ENCODE assay signal across 15 cellular contexts in the genomic region with DNA sequence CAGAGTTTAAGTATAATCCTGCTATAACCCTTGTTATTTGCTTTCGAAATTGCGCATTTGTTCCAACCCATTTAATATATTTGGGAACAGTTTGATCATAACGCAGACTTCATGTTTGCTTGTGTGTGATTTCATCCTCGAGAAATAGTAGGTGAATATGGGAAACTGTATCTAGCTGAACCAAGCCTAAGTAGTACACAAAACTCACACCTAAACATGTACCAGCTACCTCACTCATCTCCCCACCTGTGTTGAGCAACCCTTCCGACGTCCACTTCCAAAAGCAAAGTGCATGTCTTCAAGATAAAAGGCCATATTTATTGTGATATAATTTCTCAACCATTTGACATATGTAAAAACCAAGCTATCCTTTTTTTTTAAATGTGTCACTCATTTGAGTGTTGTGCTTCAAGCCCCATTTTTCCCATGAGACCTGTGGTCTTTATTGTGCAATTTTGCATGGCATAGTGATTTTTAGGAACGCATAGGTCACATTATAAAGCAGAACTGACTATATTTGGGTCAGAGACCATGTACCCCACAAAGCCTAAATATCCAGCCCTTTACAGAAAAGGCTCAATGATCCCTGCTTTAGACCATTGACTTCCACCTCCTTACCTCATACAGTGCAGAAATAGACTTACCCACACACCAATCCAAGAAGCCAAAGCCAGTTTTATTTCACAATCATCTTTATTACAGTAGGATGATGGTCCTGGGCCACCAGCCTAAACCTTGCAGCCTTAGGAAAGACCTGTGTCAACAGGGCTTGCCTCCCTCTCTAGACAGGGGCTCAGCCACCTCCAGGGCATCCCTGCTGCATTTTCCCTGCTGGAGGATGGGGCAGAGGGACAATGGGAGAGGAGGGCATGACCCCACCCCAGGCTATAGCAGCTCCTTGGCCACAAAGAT. TPM values are rescaled to one million over a fixed set of nuclear protein-coding genes. Genes with fewer than 3 reads are reported as not detected.
A peak's percentile ranks its signal among the peaks of the same experiment; 100 is the strongest.
DNase-seq lines count a peak whose midpoint lies in the region; ATAC-seq and TF ChIP-seq lines count a peak whose summit lies in the region.
"Had no signal": no experiment of that assay in that cellular context is flagged by ENCODE, and none has a peak within 500 bp of the region (broad histone marks: within the 10 kb centered on the region; RNA-seq: fewer than 3 reads in every experiment).

No MANE protein-coding gene starts in this region.

- in situ Hi-C loops in KBM-7 (cut with MboI; ENCODE audit: low pct_unique_long_range_greater_than_20kb, low sequenced_read_pairs) = loop anchor here (25.0 kb wide), 1 partner anchor 103 kb away; no protein-coding TSS in a partner anchor

- no peak overlapping the region for H3K4me3 Mint-ChIP-seq in CD8-positive, alpha-beta T cell
- peak overlapping the region; percentile 94 for H3K4me3 Mint-ChIP-seq in activated T-helper 17 cell treated with anti-CD3 and anti-CD28 coated beads, Interleukin-2, amount 50 U/mL, for 72 hours
- H3K4me3 Mint-ChIP-seq in naive thymus-derived CD8-positive, alpha-beta T cell = peak overlapping the region in 5 of 10 donors; percentile 0 to 95 (median 36)

- H3K27me3 Mint-ChIP-seq in CD8-positive, alpha-beta T cell (ENCODE audit: low read depth) = no peaks in the 10 kb centered on the region
- H3K27me3 Mint-ChIP-seq in activated T-helper 17 cell treated with anti-CD3 and anti-CD28 coated beads, Interleukin-2, amount 50 U/mL, for 72 hours = no peaks in the 10 kb centered on the region
- H3K27me3 Mint-ChIP-seq in naive thymus-derived CD8-positive, alpha-beta T cell = no peaks in the 10 kb centered on the region

- CTCF ChIA-PET in CD8-positive, alpha-beta T cell (lab: Charles Lee) = interaction anchor here (1.2 to 10.7 kb wide), 4 partner anchors 7 to 110 kb away, joined by 6 to 184 read pairs (median 20); partner anchors contain the start of genes BYSL, MED20 and TAF8

- H3K4me3 ChIP-seq in CD8-positive, alpha-beta T cell (ENCODE audit: low read depth, low read length) = no peak overlapping the region
- H3K4me3 ChIP-seq: thoracic aorta had no signal

- H3K27me3 ChIP-seq in CD8-positive, alpha-beta T cell (ENCODE audit: insufficient read depth, low read length) = no peaks in the 10 kb centered on the region

- peaks cover 54% of the 10 kb centered on the region for H3K4me1 ChIP-seq in CD8-positive, alpha-beta T cell (ENCODE audit: insufficient read depth, low read length)

- H3K36me3 Mint-ChIP-seq in CD8-positive, alpha-beta T cell = peaks cover 75% of the 10 kb centered on the region
- H3K36me3 Mint-ChIP-seq in activated T-helper 17 cell treated with anti-CD3 and anti-CD28 coated beads, Interleukin-2, amount 50 U/mL, for 72 hours (ENCODE audit: low read depth) = peaks cover 100% of the 10 kb centered on the region
- peaks cover 5 to 70% (median 13%) of the 10 kb centered on the region in 3 donors for H3K36me3 Mint-ChIP-seq in naive thymus-derived CD8-positive, alpha-beta T cell

- POLR2A ChIA-PET in CD8-positive, alpha-beta T cell (lab: Charles Lee) = interaction anchor here (0.6 to 8.6 kb wide), 6 partner anchors 9 to 461 kb away, joined by 3 to 58 read pairs (median 4); partner anchors contain the start of genes TAF8 and TOMM6
- POLR2A ChIA-PET in naive thymus-derived CD8-positive, alpha-beta T cell (lab: Charles Lee) = interaction anchor here (0.5 to 12.5 kb wide), 6 partner anchors 10 to 153 kb away, joined by 3 to 233 read pairs (median 7); partner anchors contain the start of genes BYSL, MED20 and TAF8

- no peaks in the 10 kb centered on the region for H3K9me3 ChIP-seq in CD8-positive, alpha-beta T cell (ENCODE audit: low read length)
- H3K9me3 ChIP-seq: SK-N-SH, thoracic aorta had no signal

- no peak for TF ChIP-seq CTCF in CD8-positive, alpha-beta T cell (IDR thresholded peaks at IDR 0.05)

- no peak overlapping the region for H3K27ac ChIP-seq in CD8-positive, alpha-beta T cell (ENCODE audit: low read depth, low read length)
- H3K27ac ChIP-seq: thoracic aorta had no signal

- H3K36me3 ChIP-seq in CD8-positive, alpha-beta T cell (ENCODE audit: insufficient read depth, low read length) = peaks cover 63% of the 10 kb centered on the region

- ATAC-seq in CD8-positive, alpha-beta T cell = no peak
- ATAC-seq in activated T-helper 17 cell treated with anti-CD3 and anti-CD28 coated beads, Interleukin-2, amount 50 U/mL, for 72 hours (replicated peaks) = no peak
- ATAC-seq in naive thymus-derived CD8-positive, alpha-beta T cell = no peak
- no peak for ATAC-seq in HG03175 (IDR thresholded peaks at IDR 0.05; ENCODE audit: unreplicated experiment)
- ATAC-seq: left colon had no signal

- no peaks in the 10 kb centered on the region for H3K9me3 Mint-ChIP-seq in CD8-positive, alpha-beta T cell
- no peaks in the 10 kb centered on the region for H3K9me3 Mint-ChIP-seq in activated T-helper 17 cell treated with anti-CD3 and anti-CD28 coated beads, Interleukin-2, amount 50 U/mL, for 72 hours
- no peaks in the 10 kb centered on the region for H3K9me3 Mint-ChIP-seq in naive thymus-derived CD8-positive, alpha-beta T cell

- H3K4me1 Mint-ChIP-seq in CD8-positive, alpha-beta T cell (ENCODE audit: low read depth) = peaks cover 61% of the 10 kb centered on the region
- H3K4me1 Mint-ChIP-seq in activated T-helper 17 cell treated with anti-CD3 and anti-CD28 coated beads, Interleukin-2, amount 50 U/mL, for 72 hours = peaks cover 37% of the 10 kb centered on the region
- H3K4me1 Mint-ChIP-seq in naive thymus-derived CD8-positive, alpha-beta T cell = peaks cover 42 to 68% (median 67%) of the 10 kb centered on the region in 4 donors

- H3K27ac Mint-ChIP-seq in CD8-positive, alpha-beta T cell = peak overlapping the region; percentile 90
- H3K27ac Mint-ChIP-seq in activated T-helper 17 cell treated with anti-CD3 and anti-CD28 coated beads, Interleukin-2, amount 50 U/mL, for 72 hours = peak overlapping the region; percentile 58
- H3K27ac Mint-ChIP-seq in naive thymus-derived CD8-positive, alpha-beta T cell = peak overlapping the region; percentile 9 to 94 (median 78)

- DNase-seq in CD8-positive, alpha-beta T cell = no peak
- DNase-seq in LHCN-M2 (ENCODE audit: low read depth) (peak; percentile 29), AG08395 (ENCODE audit: low spot score) (no peak), KBM-7 (no peak)
- DNase-seq in naive thymus-derived CD8-positive, alpha-beta T cell = no peak
- no peak for DNase-seq in NK-92 treated with Interleukin-12 subunit alpha and Interleukin-12 subunit beta, amount 100 ng/mL, for 24 hours (lab: John Stamatoyannopoulos, UW)
- DNase-seq: activated CD8-positive, alpha-beta memory T cell treated with anti-CD3 and anti-CD28 coated beads, Interleukin-2, amount 50 U/mL, for 48 hours; caudate nucleus; left colon; posterior cingulate gyrus; SK-N-SH; stimulated activated CD4-positive, alpha-beta T cell treated with anti-CD3 and anti-CD28 coated beads, Interleukin-4, amount 100 ng/mL, for 4 hours had no signal

- intact Hi-C loops in CD8-positive, alpha-beta T cell (cut with DNase I, micrococcal nuclease) = loop anchor here (1.0 to 5.0 kb wide), 6 partner anchors 43 to 197 kb away; partner anchors contain the start of genes PRICKLE4 (in 2 of the 2) and TFEB (in 1 of the 2)

RNA-seq across cellular contexts. Expression of gene CCND3, which starts 7.1 kb away (rescaled TPM):
- 100 to 1,000 TPM; 129 to 135 TPM for total RNA-seq in CD8-positive, alpha-beta T cell
- total RNA-seq in LHCN-M2 (2014; rRNA removed) = 176 and 251 TPM in 2 replicates
- 121 TPM for polyA plus RNA-seq in LHCN-M2 (2012)
- 100 to 1,000 TPM; 297 to 332 TPM for total RNA-seq in activated T-helper 17 cell treated with anti-CD3 and anti-CD28 coated beads, Interleukin-2, amount 50 U/mL, for 72 hours
- total RNA-seq in naive thymus-derived CD8-positive, alpha-beta T cell = 100 to 1,000 TPM; 282 to 291 TPM
- polyA plus RNA-seq in naive thymus-derived CD8-positive, alpha-beta T cell = 100 to 1,000 TPM; 519 to 765 (median 628) TPM

RNA-seq across cellular contexts. Expression of gene BYSL, which starts 13.2 kb away (rescaled TPM):
- 1 to 10 TPM; 3.2 to 6.2 TPM for total RNA-seq in CD8-positive, alpha-beta T cell
- total RNA-seq in LHCN-M2 (2014; rRNA removed) = 18.5 and 23.7 TPM in 2 replicates
- 25.7 TPM for polyA plus RNA-seq in LHCN-M2 (2012)
- total RNA-seq in activated T-helper 17 cell treated with anti-CD3 and anti-CD28 coated beads, Interleukin-2, amount 50 U/mL, for 72 hours = 10 to 100 TPM; 23.3 to 53.1 TPM
- 1 to 10 TPM; 5.3 to 7.6 TPM for total RNA-seq in naive thymus-derived CD8-positive, alpha-beta T cell
- 1 to 10 TPM; 3.5 to 7.5 (median 4.9) TPM for polyA plus RNA-seq in naive thymus-derived CD8-positive, alpha-beta T cell

RNA-seq across cellular contexts. Expression of gene MED20, which starts 13.6 kb away (rescaled TPM):
- 1 to 10 TPM; 1.8 TPM for total RNA-seq in CD8-positive, alpha-beta T cell
- total RNA-seq in LHCN-M2 (2014; rRNA removed) = 22.5 and 26.2 TPM in 2 replicates
- 25.3 TPM for polyA plus RNA-seq in LHCN-M2 (2012)
- total RNA-seq in activated T-helper 17 cell treated with anti-CD3 and anti-CD28 coated beads, Interleukin-2, amount 50 U/mL, for 72 hours = 10 to 100 TPM; 20.5 to 22.6 TPM
- total RNA-seq in naive thymus-derived CD8-positive, alpha-beta T cell = 10 to 100 TPM in 1 of 2 experiments, 1 to 10 TPM in 1; 8.8 to 12.5 TPM
- polyA plus RNA-seq in naive thymus-derived CD8-positive, alpha-beta T cell = 1 to 10 TPM; 2.8 to 5.1 (median 4.3) TPM

RNA-seq across cellular contexts. Expression of gene USP49, which starts 39.4 kb away (rescaled TPM):
- total RNA-seq in CD8-positive, alpha-beta T cell = 1 to 10 TPM; 1.6 to 1.8 TPM
- total RNA-seq in LHCN-M2 (2014; rRNA removed) = 1.6 and 1.7 TPM in 2 replicates
- 1.9 TPM for polyA plus RNA-seq in LHCN-M2 (2012)
- 10 to 100 TPM in 1 of 2 donors, 1 to 10 TPM in 1; 8.0 to 12.0 TPM for total RNA-seq in activated T-helper 17 cell treated with anti-CD3 and anti-CD28 coated beads, Interleukin-2, amount 50 U/mL, for 72 hours
- total RNA-seq in naive thymus-derived CD8-positive, alpha-beta T cell = 1 to 10 TPM; 2.0 to 3.0 TPM
- under 1 TPM; 0.34 to 0.48 (median 0.42) TPM for polyA plus RNA-seq in naive thymus-derived CD8-positive, alpha-beta T cell
